In genomic region chr2:8679827-8680731, GRCh38 we compare ENCODE assay signal across 9 cellular contexts. TPM values are rescaled to one million over a fixed set of nuclear protein-coding genes. Genes with fewer than 3 reads are reported as not detected.
DNase-seq lines count a peak whose midpoint lies in the region; ATAC-seq, FAIRE-seq and TF ChIP-seq lines count a peak whose summit lies in the region.
"Had no signal": no experiment of that assay in that cellular context is flagged by ENCODE, and none has a peak within 500 bp of the region (broad histone marks: within the 10 kb centered on the region; RNA-seq: fewer than 3 reads in every experiment).

No MANE protein-coding gene starts in this region.

- peaks cover 35% of the 10 kb centered on the region for H3K4me1 Mint-ChIP-seq in activated CD8-positive, alpha-beta memory T cell treated with anti-CD3 and anti-CD28 coated beads, Interleukin-2, amount 10 ng/mL, durations not matched to agents 7 days and 5 days

- peaks cover 33% of the 10 kb centered on the region for H3K36me3 Mint-ChIP-seq in activated CD8-positive, alpha-beta memory T cell treated with anti-CD3 and anti-CD28 coated beads, Interleukin-2, amount 10 ng/mL, durations not matched to agents 7 days and 5 days

- H3K9ac ChIP-seq in K562 (ENCODE audit: insufficient read depth in 1 of 2, low read depth in 2 of 2, low read length in 2 of 2): peak overlapping the region; percentile 72 to 75; a peak in 3 of 4 replicates

- 61% methylated on average over 19 of the region's 19 CpGs for WGBS in K562 (ENCODE audit: insufficient coverage, low coverage, missing lambda C conversion rate)
- 11 to 27% (median 15%) methylated on average over 19 of the region's 19 CpGs for whole genome bisulfite sequencing in stomach, 5 donors

- no peak for TF ChIP-seq RAD21 in K562 (CRISPR knock-in tag; conservative IDR thresholded peaks at IDR 0.05 in 1 of 2, IDR thresholded peaks at IDR 0.05 in 1 of 2)

- peak; percentile 56 for DNase-seq in activated CD8-positive, alpha-beta memory T cell treated with anti-CD3 and anti-CD28 coated beads, Interleukin-2, amount 10 ng/mL, durations not matched to agents 7 days and 5 days
- no peak for DNase-seq in activated CD8-positive, alpha-beta memory T cell treated with anti-CD3 and anti-CD28 coated beads for 24 hours
- DNase-seq in NCI-H2227 treated with DMSO at 0.1 percent for 48 hours (lab: John Stamatoyannopoulos, UW): peak; percentile 50
- peak in 1 of 4 experiments; percentile 29 for DNase-seq in K562 (ENCODE audit: extremely low read depth in 1 of 4, low spot score in 3 of 4)
- DNase-seq in kidney tubule cell (ENCODE audit: low spot score): peak; percentile 96
- DNase-seq in stomach: peak; percentile 76

- H3K9me1 ChIP-seq in K562 (ENCODE audit: control insufficient read depth, insufficient read depth, low read length): no peaks in the 10 kb centered on the region

- peak overlapping the region; percentile 97 for H3K4me3 Mint-ChIP-seq in activated CD8-positive, alpha-beta memory T cell treated with anti-CD3 and anti-CD28 coated beads, Interleukin-2, amount 10 ng/mL, durations not matched to agents 7 days and 5 days

- no peaks in the 10 kb centered on the region for H3K36me3 ChIP-seq in K562 (ENCODE audit: control insufficient read depth, insufficient read depth, low read length)
- no peaks in the 10 kb centered on the region for H3K36me3 ChIP-seq in stomach

- intact Hi-C loops in K562 (cut with micrococcal nuclease): loop anchor here (5.0 to 10.0 kb wide), 4 partner anchors 365 to 1788 kb away; no protein-coding TSS in a partner anchor
- intact Hi-C loops in stomach (cut with DNase I; ENCODE audit: low total_unique reads): no loop called here

- H3K9me3 ChIP-seq in K562 (replicated peaks; ENCODE audit: control insufficient read depth, insufficient read depth, low read depth, low read length) (no peaks in the 10 kb centered on the region; the same call in none of the 2 replicates), stomach (peaks cover 0 to 1% (median 0%) of the 10 kb centered on the region in 4 donors)

- peak overlapping the region; percentile 85 for H3K27ac Mint-ChIP-seq in activated CD8-positive, alpha-beta memory T cell treated with anti-CD3 and anti-CD28 coated beads, Interleukin-2, amount 10 ng/mL, durations not matched to agents 7 days and 5 days

- FAIRE-seq in K562 (lab: Jason Lieb, UNC): peak; percentile 61
- FAIRE-seq: colon had no signal

- peaks cover 24% of the 10 kb centered on the region for H3K79me2 ChIP-seq in K562 (ENCODE audit: control insufficient read depth, insufficient read depth, low read length)

- CTCF ChIA-PET in activated CD8-positive, alpha-beta memory T cell treated with anti-CD3 and anti-CD28 coated beads, Interleukin-2, amount 10 ng/mL, durations not matched to agents 7 days and 5 days (lab: Charles Lee): interaction anchor here (0.6 to 3.2 kb wide), 12 partner anchors 88 to 1253 kb away, joined by 3 to 29 read pairs (median 4); no protein-coding TSS in a partner anchor
- CTCF ChIA-PET in K562 (lab: Yijun Ruan, JAX; ENCODE audit: low intra/inter-chr PET ratio): interaction anchor here (0.7 kb wide), 1 partner anchor 147 kb away, joined by 5 read pairs; no protein-coding TSS in a partner anchor

- H2AFZ ChIP-seq in K562 (ENCODE audit: low read depth, low read length): no peak overlapping the region; the same call in 1 of the 2 replicates

- TF ChIP-seq POLR2A in K562 (conservative IDR thresholded peaks at IDR 0.05) (peak; percentile 44; the same call in 1 of the 2 replicates), stomach (IDR thresholded peaks at IDR 0.05) (peak in 2 of 4 donors; percentile 48 to 49)

- H3K9me3 Mint-ChIP-seq in activated CD8-positive, alpha-beta memory T cell treated with anti-CD3 and anti-CD28 coated beads, Interleukin-2, amount 10 ng/mL, durations not matched to agents 7 days and 5 days (ENCODE audit: low read depth): no peaks in the 10 kb centered on the region

- ATAC-seq in activated CD8-positive, alpha-beta memory T cell treated with anti-CD3 and anti-CD28 coated beads, Interleukin-2, amount 10 ng/mL, durations not matched to agents 7 days and 5 days: no peak
- ATAC-seq in K562: no peak
- no peak for ATAC-seq in GM18517 (IDR thresholded peaks at IDR 0.05; ENCODE audit: unreplicated experiment)
- ATAC-seq in GM18502 (IDR thresholded peaks at IDR 0.05; ENCODE audit: poor library complexity, unreplicated experiment): no peak

- TF ChIP-seq EP300 in K562 (IDR thresholded peaks at IDR 0.05; ENCODE audit: low read length) (no peak), stomach (IDR thresholded peaks at IDR 0.05) (no peak)

- H3K27ac ChIP-seq in K562 (ENCODE audit: extremely low read depth, low read depth, low read length) (peak overlapping the region; percentile 92), stomach (peak overlapping the region; percentile 64 to 99 (median 98))

- peaks cover 29% of the 10 kb centered on the region for H3K27me3 Mint-ChIP-seq in activated CD8-positive, alpha-beta memory T cell treated with anti-CD3 and anti-CD28 coated beads, Interleukin-2, amount 10 ng/mL, durations not matched to agents 7 days and 5 days

- POLR2A ChIA-PET in K562 (lab: Yijun Ruan, JAX): interaction anchor here (0.6 to 3.5 kb wide), 11 partner anchors 8 to 427 kb away, joined by 3 to 20 read pairs (median 3); no protein-coding TSS in a partner anchor

- peaks cover 32 to 49% of the 10 kb centered on the region in 2 experiments for H3K4me1 ChIP-seq in K562 (replicated peaks in 1 of 2; ENCODE audit: control insufficient read depth in 2 of 2, insufficient read depth in 2 of 2, low read length in 2 of 2)
- H3K4me1 ChIP-seq in stomach: peaks cover 45 to 68% (median 61%) of the 10 kb centered on the region in 4 donors

- H3K4me3 ChIP-seq in K562 (peak overlapping the region; percentile 52; the same call in 1 of the 2 replicates), stomach (peak overlapping the region; percentile 57 to 82 (median 76))

- peaks cover 6% of the 10 kb centered on the region for H4K20me1 ChIP-seq in K562 (replicated peaks; ENCODE audit: control insufficient read depth, insufficient read depth, low read length)

- in situ Hi-C loops in K562 (cut with MboI): loop anchor here (10.0 to 25.0 kb wide), 4 partner anchors 405 to 1593 kb away; no protein-coding TSS in a partner anchor

- TF ChIP-seq CTCF in K562 (IDR thresholded peaks at IDR 0.05 in 2 of 3, conservative IDR thresholded peaks at IDR 0.05 in 1 of 3; ENCODE audit: insufficient read depth in 2 of 3, low read depth in 1 of 3, low read length in 3 of 3) (no peak), stomach (IDR thresholded peaks at IDR 0.05) (no peak)

- H3K27me3 ChIP-seq in K562 (ENCODE audit: control insufficient read depth in 2 of 2, insufficient read depth in 2 of 2, low read length in 2 of 2) (no peaks in the 10 kb centered on the region), stomach (peaks cover 0 to 23% (median 5%) of the 10 kb centered on the region in 3 donors)

- BruUV-seq in K562 (replicated peaks; lab: Mats Ljungman, UMichigan): TSS peak; percentile 66

- peak overlapping the region; percentile 76 for H3K4me2 ChIP-seq in K562 (ENCODE audit: insufficient read depth, low read length)

TF ChIP-seq in K562, 482 proteins besides CTCF, POLR2A, EP300 and RAD21 (continues in another document):
- TF ChIP-seq WHSC1 (IDR thresholded peaks at IDR 0.05; ENCODE audit: low read length): no peak
- TF ChIP-seq TFAP4 (CRISPR knock-in tag; IDR thresholded peaks at IDR 0.05; ENCODE audit: borderline replicate concordance): peak; percentile 34; the same call in 1 of the 2 replicates
- TF ChIP-seq ATF1 (CRISPR knock-in tag; IDR thresholded peaks at IDR 0.05): no peak
- 0 out of 2 replicates have a peak, but pooled peaks have one; percentile 3 for TF ChIP-seq ATF1 (tag; IDR thresholded peaks at IDR 0.05)
- TF ChIP-seq DACH1 (IDR thresholded peaks at IDR 0.05; ENCODE audit: partially characterized antibody): peak; percentile 40
- no peak for TF ChIP-seq RCOR1 (IDR thresholded peaks at IDR 0.05; ENCODE audit: borderline replicate concordance in 1 of 2, low read depth in 2 of 2, low read length in 2 of 2)
- TF ChIP-seq CBFA2T2 (conservative IDR thresholded peaks at IDR 0.05): peak; percentile 43

RNA-seq across cellular contexts. Expression of gene ID2, which starts 1.8 kb away (rescaled TPM):
- 100 to 1,000 TPM; 342 to 431 TPM for total RNA-seq in activated CD8-positive, alpha-beta memory T cell treated with anti-CD3 and anti-CD28 coated beads, Interleukin-2, amount 10 ng/mL, durations not matched to agents 7 days and 5 days
- 13.4 and 28.3 TPM in 2 replicates for total RNA-seq in K562 (2011; cell fraction: chromatin; rRNA removed; ENCODE audit: low replicate concordance)
- 27.2 and 33.5 TPM in 2 replicates for total RNA-seq in K562 (2011; cell fraction: nucleolus; rRNA removed)
- 24.2 and 26.6 TPM in 2 replicates for total RNA-seq in K562 (2011; cell fraction: nucleoplasm; rRNA removed)
- total RNA-seq in K562 (2014; rRNA removed) (11.3 and 16.6 TPM in 2 replicates), K562 (2014; rRNA removed; fragmentation: Illumina TruSeq; extraction: Trizol) (9.3 and 11.0 TPM in 2 replicates), K562 (2015; rRNA removed; fragmentation: Illumina TruSeq; extraction: Trizol) (6.2 and 8.0 TPM in 2 replicates), K562 (2021) (8.3 and 11.1 TPM in 2 replicates), stomach (100 to 1,000 TPM in 4 of 5 donors, 10 to 100 TPM in 1; 89.8 to 255 (median 176) TPM)
- polyA plus RNA-seq in K562 (2011; rRNA removed) (16.7 and 29.0 TPM in 2 replicates), K562 (2014; fragmentation: Illumina TruSeq; extraction: Trizol) (14.9 and 20.5 TPM in 2 replicates), K562 (2014; fragmentation: Nextera tagmentation; extraction: Ambion mirVana) (10 to 100 TPM; 17.4 to 23.1 TPM), K562 (2014; rRNA removed) (28.8 and 35.7 TPM in 2 replicates), stomach (10 to 100 TPM; 40.6 to 67.2 (median 57.6) TPM)
- 22.2 and 66.4 TPM in 2 replicates for polyA plus RNA-seq in K562 (2011; cell fraction: cytosol; rRNA removed)
- 29.5 and 79.3 TPM in 2 replicates for polyA plus RNA-seq in K562 (2011; cell fraction: nucleus; rRNA removed)
- 20.6 and 22.3 TPM in 2 replicates for polyA plus RNA-seq in K562 (2012)
- polyA minus RNA-seq in K562 (2011; rRNA and poly(A)+ RNA removed): 8.8 and 21.6 TPM in 2 replicates
- polyA minus RNA-seq in K562 (2011; cell fraction: cytosol; rRNA and poly(A)+ RNA removed): 6.0 and 9.3 TPM in 2 replicates
- 38.2 and 39.5 TPM in 2 replicates for polyA minus RNA-seq in K562 (2011; cell fraction: nucleus; rRNA and poly(A)+ RNA removed)
